ENCODE assay signal across 33 cellular contexts in genomic region chr18:72502671-72503431, GRCh38. TPM values are rescaled to one million over a fixed set of nuclear protein-coding genes. Genes with fewer than 3 reads are reported as not detected.
"Had no signal": no experiment of that assay in that cellular context is flagged by ENCODE, and none has a peak within 500 bp of the region (broad histone marks: within the 10 kb centered on the region; RNA-seq: fewer than 3 reads in every experiment).

No MANE protein-coding gene starts in this region.

- H3K36me3 ChIP-seq: colonic mucosa, gastroesophageal sphincter, heart left ventricle, right atrium auricular region, spleen, stomach, thyroid gland had no signal

- H3K27me3 Mint-ChIP-seq: dendritic cell treated with granulocyte-macrophage colony-stimulating factor and Interleukin-4, amounts not matched to agents 40 ng/mL and 50 ng/mL, for 4 days; natural killer cell treated with Interleukin-12 subunit alpha and Interleukin-12 subunit beta and Interleukin-15 and Interleukin-18, amount 100 ng/mL, for 72 hours; stimulated activated naive B cell treated with anti-CD40 and anti-IgM and Interleukin-4, amounts not matched to agents 10 μg/mL and 1 μg/mL and 100 μg/mL, for 72 hours had no signal

- H3K9me3 ChIP-seq: colonic mucosa, gastroesophageal sphincter, heart left ventricle, right atrium auricular region, thyroid gland had no signal

- H3K4me1 Mint-ChIP-seq: endodermal cell; neural crest cell; stimulated activated naive B cell treated with anti-CD40 and anti-IgM and Interleukin-4, amounts not matched to agents 10 μg/mL and 1 μg/mL and 100 μg/mL, for 72 hours had no signal

- H3K4me3 ChIP-seq: colonic mucosa, gastroesophageal sphincter, heart left ventricle, hepatocyte, lung, right atrium auricular region, skin epidermis, spleen, stomach, thyroid gland had no signal

- H3K36me3 Mint-ChIP-seq: memory B cell; natural killer cell treated with Interleukin-12 subunit alpha and Interleukin-12 subunit beta and Interleukin-15 and Interleukin-18, amount 100 ng/mL, for 72 hours; stimulated activated naive B cell treated with anti-CD40 and anti-IgM and Interleukin-4, amounts not matched to agents 10 μg/mL and 1 μg/mL and 100 μg/mL, for 72 hours had no signal

- H3K4me3 Mint-ChIP-seq: dendritic cell treated with granulocyte-macrophage colony-stimulating factor and Interleukin-4, amounts not matched to agents 40 ng/mL and 50 ng/mL, for 4 days; endodermal cell; memory B cell; natural killer cell treated with Interleukin-12 subunit alpha and Interleukin-12 subunit beta and Interleukin-15 and Interleukin-18, amount 100 ng/mL, for 72 hours; neural crest cell; stimulated activated naive B cell treated with anti-CD40 and anti-IgM and Interleukin-4, amounts not matched to agents 10 μg/mL and 1 μg/mL and 100 μg/mL, for 72 hours had no signal

- H3K4me1 ChIP-seq: colonic mucosa, foreskin keratinocyte, gastroesophageal sphincter, heart left ventricle, parathyroid adenoma, right atrium auricular region, spleen, stomach, thyroid gland had no signal

- H3K9ac ChIP-seq: parathyroid adenoma had no signal

- FAIRE-seq: islet of Langerhans, urothelium cell line had no signal

- H3K27ac ChIP-seq: colonic mucosa, epithelial cell of prostate, foreskin keratinocyte, gastroesophageal sphincter, heart left ventricle, hepatocyte, parathyroid adenoma, right atrium auricular region, skin epidermis, spleen, stomach, thyroid gland had no signal

- ATAC-seq: esophagus mucosa; foreskin keratinocyte; gastroesophageal sphincter; heart left ventricle; left colon; left ventricle myocardium superior; stimulated activated naive B cell treated with anti-CD40 and anti-IgM and Interleukin-4, amounts not matched to agents 10 μg/mL and 1 μg/mL and 100 μg/mL, for 72 hours had no signal

- H3K27ac Mint-ChIP-seq: dendritic cell treated with granulocyte-macrophage colony-stimulating factor and Interleukin-4, amounts not matched to agents 40 ng/mL and 50 ng/mL, for 4 days; endodermal cell; memory B cell; natural killer cell treated with Interleukin-12 subunit alpha and Interleukin-12 subunit beta and Interleukin-15 and Interleukin-18, amount 100 ng/mL, for 72 hours; progenitor cell of endocrine pancreas; stimulated activated naive B cell treated with anti-CD40 and anti-IgM and Interleukin-4, amounts not matched to agents 10 μg/mL and 1 μg/mL and 100 μg/mL, for 72 hours had no signal

- H3K27me3 ChIP-seq: colonic mucosa, foreskin keratinocyte, gastroesophageal sphincter, heart left ventricle, hepatocyte, right atrium auricular region, spleen, stomach, thyroid gland had no signal

- H3K9me3 Mint-ChIP-seq: dendritic cell treated with granulocyte-macrophage colony-stimulating factor and Interleukin-4, amounts not matched to agents 40 ng/mL and 50 ng/mL, for 4 days; endodermal cell; neural crest cell; stimulated activated naive B cell treated with anti-CD40 and anti-IgM and Interleukin-4, amounts not matched to agents 10 μg/mL and 1 μg/mL and 100 μg/mL, for 72 hours had no signal

- DNase-seq: caudate nucleus; colonic mucosa; effector CD8-positive, alpha-beta T cell; endodermal cell; foreskin keratinocyte; heart left ventricle; kidney glomerular epithelial cell; left colon; left ventricle myocardium superior; spleen; stimulated activated CD4-positive, alpha-beta T cell treated with anti-CD3 and anti-CD28 coated beads, Interleukin-15, amount 100 ng/mL, for 24 hours; stimulated activated CD4-positive, alpha-beta T cell treated with anti-CD3 and anti-CD28 coated beads, Interleukin-2, amount 100 ng/mL, for 48 hours; stimulated activated naive B cell treated with anti-CD40 and anti-IgM and Interleukin-4, amounts not matched to agents 10 μg/mL and 1 μg/mL and 100 μg/mL, for 72 hours; stomach; thyroid gland; trophoblast cell had no signal

RNA-seq across cellular contexts. Expression of gene CBLN2, which starts 41.3 kb away (rescaled TPM):
- total RNA-seq: endodermal cell; esophagus mucosa; foreskin keratinocyte; left ventricle myocardium superior; natural killer cell treated with Interleukin-12 subunit alpha and Interleukin-12 subunit beta and Interleukin-15 and Interleukin-18, amount 100 ng/mL, for 72 hours; osteoblast; subcutaneous adipose tissue; thyroid gland had no signal
- polyA plus RNA-seq: foreskin keratinocyte, lung had no signal
